8 cellular contexts compared by ENCODE assay signal in the genomic region with DNA sequence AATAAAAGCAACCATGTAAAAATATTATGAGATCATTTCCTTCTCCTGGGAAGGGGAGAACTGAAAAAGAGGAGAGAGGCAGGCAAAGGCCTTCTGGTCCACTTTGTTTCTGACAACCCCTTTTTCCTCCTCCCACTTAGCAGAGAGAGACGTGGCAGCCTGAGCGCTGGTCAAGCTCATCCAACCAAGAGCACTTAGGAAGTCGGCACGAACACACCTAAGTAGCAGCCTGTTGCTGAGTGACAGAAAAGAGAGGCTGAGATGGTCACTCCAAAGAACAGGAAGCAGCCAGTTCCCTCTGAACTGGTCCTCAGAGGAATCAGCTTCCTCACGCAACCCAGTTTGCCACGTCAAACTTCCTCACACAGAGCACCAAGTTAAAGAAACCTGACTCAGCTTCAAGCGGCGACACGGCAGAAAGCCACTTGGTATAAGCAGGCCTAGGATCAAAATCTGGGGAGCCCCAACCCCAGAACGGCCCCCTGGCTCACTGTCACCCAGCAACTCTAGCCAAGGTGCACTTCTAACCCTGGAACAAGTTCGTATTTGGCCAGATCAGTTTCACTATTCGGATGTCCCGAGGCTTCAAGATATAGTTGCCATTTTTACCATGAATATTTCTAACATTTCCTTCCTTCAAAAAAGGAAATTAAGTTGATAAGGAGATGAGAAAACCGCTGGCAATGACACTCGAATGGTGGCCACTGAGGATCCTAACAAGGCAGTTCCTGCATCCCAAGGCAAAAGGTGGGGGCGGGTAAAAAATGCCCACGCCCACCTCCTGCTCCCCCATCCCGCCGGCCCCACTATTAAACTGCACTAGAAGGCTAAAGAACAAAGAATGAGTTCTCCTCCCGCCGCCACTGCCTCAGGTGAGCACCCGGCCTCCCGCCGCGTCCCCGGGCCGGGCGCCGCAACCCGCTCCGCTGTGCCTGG. TPM values are rescaled to one million over a fixed set of nuclear protein-coding genes. Genes with fewer than 3 reads are reported as not detected.
A peak's percentile ranks its signal among the peaks of the same experiment; 100 is the strongest.
DNase-seq lines count a peak whose midpoint lies in the region; ATAC-seq and FAIRE-seq lines count a peak whose summit lies in the region.

No MANE protein-coding gene starts in this region.

- H3K4me3 Mint-ChIP-seq in CD4-positive, alpha-beta memory T cell, result peak overlapping the region; percentile 97 to 100 (median 100)
- H3K4me3 Mint-ChIP-seq in activated T-cell treated with anti-CD3 and anti-CD28 coated beads, Interleukin-2, amount 50 U/mL, for 72 hours, result peak overlapping the region; percentile 95 to 99
- H3K4me3 Mint-ChIP-seq in stimulated activated naive CD8-positive, alpha-beta T cell treated with anti-CD3 and anti-CD28 coated beads, Interleukin-15, amount 100 ng/mL, for 72 hours, result peak overlapping the region; percentile 89 to 98

- intact Hi-C loops in CD4-positive, alpha-beta memory T cell (cut with micrococcal nuclease), result loop anchor here (1.0 to 10.0 kb wide), 4 partner anchors 15 to 620 kb away; a partner anchor contains a TSS

- H3K36me3 Mint-ChIP-seq in CD4-positive, alpha-beta memory T cell, result peaks cover 20 to 32% of the 10 kb centered on the region in 2 donors
- H3K36me3 Mint-ChIP-seq in activated T-cell treated with anti-CD3 and anti-CD28 coated beads, Interleukin-2, amount 50 U/mL, for 72 hours (ENCODE audit: insufficient read depth in 2 of 2), result peaks cover 15 to 17% of the 10 kb centered on the region in 2 donors

- DNase-seq in CD4-positive, alpha-beta memory T cell, result peak; percentile 38 to 67 (median 40)
- DNase-seq in GM19239 (ENCODE audit: insufficient read length, low spot score) (peak; percentile 37), OCI-M2 (lab: John Stamatoyannopoulos, UW; ENCODE audit: unreplicated experiment) (peak; percentile 22), fibroblast of gingiva (ENCODE audit: low read depth) (peak; percentile 88), myocyte (ENCODE audit: low read depth) (peak; percentile 84)
- DNase-seq in activated T-cell treated with anti-CD3 and anti-CD28 coated beads, Interleukin-2, amount 50 U/mL, for 72 hours, result peak; percentile 39 to 60
- peak; percentile 32 to 45 for DNase-seq in stimulated activated naive CD8-positive, alpha-beta T cell treated with anti-CD3 and anti-CD28 coated beads, Interleukin-15, amount 100 ng/mL, for 72 hours

- peak; percentile 71 for ATAC-seq in HG03354 (IDR thresholded peaks at IDR 0.05; ENCODE audit: poor library complexity, severe bottlenecking, unreplicated experiment)
- ATAC-seq in activated T-cell treated with anti-CD3 and anti-CD28 coated beads, Interleukin-2, amount 50 U/mL, for 72 hours (replicated peaks in 1 of 2), result peak; percentile 59 to 63
- ATAC-seq in stimulated activated naive CD8-positive, alpha-beta T cell treated with anti-CD3 and anti-CD28 coated beads, Interleukin-15, amount 100 ng/mL, for 72 hours, result peak; percentile 53

- POLR2A ChIA-PET in CD4-positive, alpha-beta memory T cell (lab: Charles Lee; ENCODE audit: partially characterized antibody), result interaction anchor here (1.0 to 2.3 kb wide), 3 partner anchors 12 to 29 kb away, joined by 3 to 27 read pairs (median 6); no protein-coding TSS in a partner anchor

- peak overlapping the region; percentile 90 to 99 (median 94) for H3K27ac Mint-ChIP-seq in CD4-positive, alpha-beta memory T cell
- H3K27ac Mint-ChIP-seq in activated T-cell treated with anti-CD3 and anti-CD28 coated beads, Interleukin-2, amount 50 U/mL, for 72 hours, result peak overlapping the region; percentile 97
- H3K27ac Mint-ChIP-seq in stimulated activated naive CD8-positive, alpha-beta T cell treated with anti-CD3 and anti-CD28 coated beads, Interleukin-15, amount 100 ng/mL, for 72 hours, result peak overlapping the region; percentile 68 to 91

- peaks cover 21 to 39% (median 32%) of the 10 kb centered on the region in 4 donors for H3K4me1 Mint-ChIP-seq in CD4-positive, alpha-beta memory T cell
- H3K4me1 Mint-ChIP-seq in activated T-cell treated with anti-CD3 and anti-CD28 coated beads, Interleukin-2, amount 50 U/mL, for 72 hours (ENCODE audit: low read depth), result peaks cover 38% of the 10 kb centered on the region
- peaks cover 6% of the 10 kb centered on the region for H3K4me1 Mint-ChIP-seq in stimulated activated naive CD8-positive, alpha-beta T cell treated with anti-CD3 and anti-CD28 coated beads, Interleukin-15, amount 100 ng/mL, for 72 hours

- H3K9me3 Mint-ChIP-seq in CD4-positive, alpha-beta memory T cell, result peaks cover 0 to 2% (median 0%) of the 10 kb centered on the region in 8 donors
- no peaks in the 10 kb centered on the region for H3K9me3 Mint-ChIP-seq in activated T-cell treated with anti-CD3 and anti-CD28 coated beads, Interleukin-2, amount 50 U/mL, for 72 hours
- no peaks in the 10 kb centered on the region for H3K9me3 Mint-ChIP-seq in stimulated activated naive CD8-positive, alpha-beta T cell treated with anti-CD3 and anti-CD28 coated beads, Interleukin-15, amount 100 ng/mL, for 72 hours

- CTCF ChIA-PET in CD4-positive, alpha-beta memory T cell (lab: Charles Lee; ENCODE audit: partially characterized antibody), result interaction anchor here (0.6 to 2.0 kb wide), 4 partner anchors 15 to 150 kb away, joined by 3 to 6 read pairs (median 4); a partner anchor contains a TSS

- peak overlapping the region; percentile 77 for H3K27ac ChIP-seq in CD4-positive, alpha-beta memory T cell (ENCODE audit: low read depth, low read length)

- H3K27me3 ChIP-seq in CD4-positive, alpha-beta memory T cell (ENCODE audit: insufficient read depth, low read length), result no peaks in the 10 kb centered on the region

- FAIRE-seq in GM19239 (lab: Jason Lieb, UNC), result peak; percentile 94

- H3K9me3 ChIP-seq in CD4-positive, alpha-beta memory T cell (ENCODE audit: control insufficient read depth in 1 of 2, low read length in 2 of 2), result no peaks in the 10 kb centered on the region

- H3K36me3 ChIP-seq in CD4-positive, alpha-beta memory T cell (ENCODE audit: insufficient read depth, low read length), result peaks cover 7% of the 10 kb centered on the region

- H3K4me3 ChIP-seq in CD4-positive, alpha-beta memory T cell (ENCODE audit: low read length in 2 of 2), result peak overlapping the region; percentile 25 to 71

- peaks cover 23% of the 10 kb centered on the region for H3K4me1 ChIP-seq in CD4-positive, alpha-beta memory T cell (ENCODE audit: insufficient read depth, low read length)

- no peaks in the 10 kb centered on the region for H3K27me3 Mint-ChIP-seq in CD4-positive, alpha-beta memory T cell
- no peaks in the 10 kb centered on the region for H3K27me3 Mint-ChIP-seq in activated T-cell treated with anti-CD3 and anti-CD28 coated beads, Interleukin-2, amount 50 U/mL, for 72 hours (ENCODE audit: low read depth)
- H3K27me3 Mint-ChIP-seq in stimulated activated naive CD8-positive, alpha-beta T cell treated with anti-CD3 and anti-CD28 coated beads, Interleukin-15, amount 100 ng/mL, for 72 hours, result no peaks in the 10 kb centered on the region

RNA-seq across cellular contexts. Expression of a gene that starts 0.7 kb away (rescaled TPM):
- 10 to 100 TPM; 34.5 to 36.8 TPM for total RNA-seq in CD4-positive, alpha-beta memory T cell
- polyA plus RNA-seq in CD4-positive, alpha-beta memory T cell, result 10 to 100 TPM; 16.1 to 25.9 TPM
- 10 to 100 TPM; 41.5 to 60.4 TPM for total RNA-seq in activated T-cell treated with anti-CD3 and anti-CD28 coated beads, Interleukin-2, amount 50 U/mL, for 72 hours
- total RNA-seq in myocyte, result 61.6 and 91.0 TPM in 2 replicates
- polyA plus RNA-seq in myocyte (2012), result 97.2 TPM

RNA-seq across cellular contexts. Expression of a gene that starts 53.4 kb away (rescaled TPM):
- 1 to 10 TPM; 1.3 to 1.4 TPM for total RNA-seq in CD4-positive, alpha-beta memory T cell
- polyA plus RNA-seq in CD4-positive, alpha-beta memory T cell, result under 1 TPM; 0.04 to 0.34 TPM
- under 1 TPM; 0.31 to 0.35 TPM for total RNA-seq in activated T-cell treated with anti-CD3 and anti-CD28 coated beads, Interleukin-2, amount 50 U/mL, for 72 hours
- 567 and 588 TPM in 2 replicates for total RNA-seq in myocyte
- polyA plus RNA-seq in myocyte (2012), result 128 TPM

Comparison
In these comparisons a context has a peak if more than half of its experiments do, and no peak if none do; other contexts are left out.
1. Peak in every context shown above with its lines: DNase-seq, ATAC-seq, H3K4me3 ChIP-seq and H3K27ac ChIP-seq.
2. DNase-seq: peak in every context shown above with its lines; median percentile 88 in fibroblast of gingiva; 84 in myocyte; 50 in activated T-cell treated with anti-CD3 and anti-CD28 coated beads, Interleukin-2, amount 50 U/mL, for 72 hours; 40 in CD4-positive, alpha-beta memory T cell; 38 in stimulated activated naive CD8-positive, alpha-beta T cell treated with anti-CD3 and anti-CD28 coated beads, Interleukin-15, amount 100 ng/mL, for 72 hours; 37 in GM19239; 22 in OCI-M2.
3. RNA of a gene that starts 53.4 kb away (total RNA-seq): 567 to 588 TPM in myocyte; 1.3 to 1.4 TPM in CD4-positive, alpha-beta memory T cell and 0.31 to 0.35 TPM in activated T-cell treated with anti-CD3 and anti-CD28 coated beads, Interleukin-2, amount 50 U/mL, for 72 hours; every median in the first group is over 100 times any median in the second.